Comparison of ENCODE assay signal across 8 cellular contexts in genomic region chr20:37911838-37912273, GRCh38. TPM values are rescaled to one million over a fixed set of nuclear protein-coding genes. Genes with fewer than 3 reads are reported as not detected.
DNase-seq lines count a peak whose midpoint lies in the region; ATAC-seq lines count a peak whose summit lies in the region.

No MANE protein-coding gene starts in this region.

- H3K27me3 Mint-ChIP-seq in stimulated activated memory B cell treated with anti-CD40 and anti-IgM and Interleukin-4, amounts not matched to agents 10 μg/mL and 1 μg/mL and 100 μg/mL, for 72 hours = peaks cover 65% of the 10 kb centered on the region
- peaks cover 10 to 64% (median 36%) of the 10 kb centered on the region in 5 donors for H3K27me3 Mint-ChIP-seq in naive thymus-derived CD8-positive, alpha-beta T cell

- peaks cover 27% of the 10 kb centered on the region for H3K4me1 Mint-ChIP-seq in stimulated activated memory B cell treated with anti-CD40 and anti-IgM and Interleukin-4, amounts not matched to agents 10 μg/mL and 1 μg/mL and 100 μg/mL, for 72 hours
- H3K4me1 Mint-ChIP-seq in naive thymus-derived CD8-positive, alpha-beta T cell = peaks cover 12 to 46% (median 15%) of the 10 kb centered on the region in 4 donors

- no peaks in the 10 kb centered on the region for H3K36me3 Mint-ChIP-seq in stimulated activated memory B cell treated with anti-CD40 and anti-IgM and Interleukin-4, amounts not matched to agents 10 μg/mL and 1 μg/mL and 100 μg/mL, for 72 hours
- no peaks in the 10 kb centered on the region for H3K36me3 Mint-ChIP-seq in naive thymus-derived CD8-positive, alpha-beta T cell

- ATAC-seq in esophagus mucosa (peak; percentile 18), GM21515 (IDR thresholded peaks at IDR 0.05; ENCODE audit: unreplicated experiment) (no peak), HG03378 (IDR thresholded peaks at IDR 0.05; ENCODE audit: unreplicated experiment) (no peak)
- ATAC-seq in stimulated activated memory B cell treated with anti-CD40 and anti-IgM and Interleukin-4, amounts not matched to agents 10 μg/mL and 1 μg/mL and 100 μg/mL, for 72 hours = peak; percentile 52
- no peak for ATAC-seq in naive thymus-derived CD8-positive, alpha-beta T cell

- POLR2A ChIA-PET in naive thymus-derived CD8-positive, alpha-beta T cell (lab: Charles Lee) = no interaction called here

- DNase-seq in NCI-H524 (lab: John Stamatoyannopoulos, UW) (peak; percentile 75 to 87), NCI-H524 treated with DMSO at 0.1 percent for 48 hours (lab: John Stamatoyannopoulos, UW) (no peak), NCI-H446 (lab: John Stamatoyannopoulos, UW) (peak; percentile 23 to 72)
- DNase-seq in naive thymus-derived CD8-positive, alpha-beta T cell = no peak

- H3K4me3 Mint-ChIP-seq in stimulated activated memory B cell treated with anti-CD40 and anti-IgM and Interleukin-4, amounts not matched to agents 10 μg/mL and 1 μg/mL and 100 μg/mL, for 72 hours = no peak overlapping the region
- peak overlapping the region in 1 of 10 donors; percentile 6 for H3K4me3 Mint-ChIP-seq in naive thymus-derived CD8-positive, alpha-beta T cell

- H3K27ac Mint-ChIP-seq in stimulated activated memory B cell treated with anti-CD40 and anti-IgM and Interleukin-4, amounts not matched to agents 10 μg/mL and 1 μg/mL and 100 μg/mL, for 72 hours = no peak overlapping the region
- H3K27ac Mint-ChIP-seq in naive thymus-derived CD8-positive, alpha-beta T cell = no peak overlapping the region

- no peaks in the 10 kb centered on the region for H3K9me3 Mint-ChIP-seq in stimulated activated memory B cell treated with anti-CD40 and anti-IgM and Interleukin-4, amounts not matched to agents 10 μg/mL and 1 μg/mL and 100 μg/mL, for 72 hours
- H3K9me3 Mint-ChIP-seq in naive thymus-derived CD8-positive, alpha-beta T cell = no peaks in the 10 kb centered on the region

RNA-seq across cellular contexts. Expression of gene VSTM2L, which starts 8.9 kb away (rescaled TPM):
- total RNA-seq in esophagus mucosa = 0.52 TPM
- total RNA-seq in naive thymus-derived CD8-positive, alpha-beta T cell = not detected
- polyA plus RNA-seq in naive thymus-derived CD8-positive, alpha-beta T cell = not detected

Comparison
In these comparisons a context has a peak if more than half of its experiments do, and no peak if none do; other contexts are left out.
1. DNase-seq: peak in NCI-H524 (2 of 2) and NCI-H446 (2 of 2); none in NCI-H524 treated with DMSO at 0.1 percent for 48 hours (single experiment) and naive thymus-derived CD8-positive, alpha-beta T cell (0 of 10).
2. ATAC-seq: peak in esophagus mucosa (single experiment) and stimulated activated memory B cell treated with anti-CD40 and anti-IgM and Interleukin-4, amounts not matched to agents 10 μg/mL and 1 μg/mL and 100 μg/mL, for 72 hours (single experiment); none in GM21515 (single experiment), naive thymus-derived CD8-positive, alpha-beta T cell (0 of 2) and HG03378 (single experiment).